ENCODE assay signal across 33 cellular contexts in genomic region chr4:151672996-151673395, GRCh38.
"Had no signal": no experiment of that assay in that cellular context is flagged by ENCODE, and none has a peak within 500 bp of the region (broad histone marks: within the 10 kb centered on the region; RNA-seq: fewer than 3 reads in every experiment).

No MANE protein-coding gene starts in this region.

- H3K4me3 ChIP-seq: breast epithelium, Peyer's patch, SJCRH30, SK-N-MC had no signal

- H3K4me3 Mint-ChIP-seq: activated CD4-positive, alpha-beta memory T cell treated with anti-CD3 and anti-CD28 coated beads, Interleukin-2, amount 10 ng/mL, durations not matched to agents 7 days and 5 days; activated CD8-positive, alpha-beta memory T cell treated with anti-CD3 and anti-CD28 coated beads, Interleukin-2, amount 10 ng/mL, durations not matched to agents 7 days and 5 days; activated naive CD8-positive, alpha-beta T cell treated with anti-CD3 and anti-CD28 coated beads, Interleukin-2, amount 10 ng/mL, durations not matched to agents 7 days and 5 days; activated T-cell treated with anti-CD3 and anti-CD28 coated beads, Interleukin-2, amount 50 U/mL, for 72 hours; activated T-helper 17 cell treated with anti-CD3 and anti-CD28 coated beads, Interleukin-2, amount 50 U/mL, for 72 hours had no signal

- ATAC-seq: activated CD8-positive, alpha-beta memory T cell treated with anti-CD3 and anti-CD28 coated beads, Interleukin-2, amount 10 ng/mL, durations not matched to agents 7 days and 5 days; activated T-cell treated with anti-CD3 and anti-CD28 coated beads, Interleukin-2, amount 50 U/mL, for 72 hours; activated T-helper 17 cell treated with anti-CD3 and anti-CD28 coated beads, Interleukin-2, amount 50 U/mL, for 72 hours; PC-3; Right ventricle myocardium inferior had no signal

- H3K27ac ChIP-seq: ascending aorta, KMS-11, Peyer's patch, SJCRH30, SK-N-MC, WERI-Rb-1 had no signal

- H3K9me3 ChIP-seq: ascending aorta, breast epithelium, Peyer's patch, SJCRH30 had no signal

- DNase-seq: activated CD4-positive, alpha-beta memory T cell treated with anti-CD3 and anti-CD28 coated beads, Interleukin-2, amount 10 ng/mL, durations not matched to agents 7 days and 5 days; activated CD4-positive, alpha-beta T cell treated with anti-CD3 and anti-CD28 coated beads for 1 hour; activated CD4-positive, alpha-beta T cell treated with anti-CD3 and anti-CD28 coated beads for 48 hours; activated CD4-positive, CD25-positive, alpha-beta regulatory T cell; activated CD8-positive, alpha-beta memory T cell treated with anti-CD3 and anti-CD28 coated beads for 24 hours; activated CD8-positive, alpha-beta memory T cell treated with anti-CD3 and anti-CD28 coated beads, Interleukin-2, amount 10 ng/mL, durations not matched to agents 7 days and 5 days; activated effector memory CD4-positive, alpha-beta T cell treated with anti-CD3 and anti-CD28 coated beads, Interleukin-2, amount 50 U/mL, for 16 hours; activated naive CD4-positive, alpha-beta T cell; activated naive CD4-positive, alpha-beta T cell treated with anti-CD3 and anti-CD28 coated beads, Interleukin-2, amount 50 U/mL, for 16 hours; activated naive CD8-positive, alpha-beta T cell treated with anti-CD3 and anti-CD28 coated beads, Interleukin-2, amount 10 ng/mL, durations not matched to agents 7 days and 5 days; activated T-cell treated with anti-CD3 and anti-CD28 coated beads, Interleukin-2, amount 50 U/mL, for 1 hour; activated T-cell treated with anti-CD3 and anti-CD28 coated beads, Interleukin-2, amount 50 U/mL, for 72 hours; amygdala; MM.1S; MV-4-11; NCI-H1092; NCI-H1436 treated with DMSO at 0.1 percent for 48 hours; NCI-H1694 treated with DMSO at 0.1 percent for 48 hours; NCI-H2029; NCI-H345; NCI-H524 treated with DMSO at 0.1 percent for 48 hours; PC-3; Peyer's patch; RPMI8226; SJCRH30; T1000; WERI-Rb-1 had no signal

- H3K27me3 Mint-ChIP-seq: activated CD4-positive, alpha-beta memory T cell treated with anti-CD3 and anti-CD28 coated beads, Interleukin-2, amount 10 ng/mL, durations not matched to agents 7 days and 5 days; activated CD8-positive, alpha-beta memory T cell treated with anti-CD3 and anti-CD28 coated beads, Interleukin-2, amount 10 ng/mL, durations not matched to agents 7 days and 5 days; activated naive CD8-positive, alpha-beta T cell treated with anti-CD3 and anti-CD28 coated beads, Interleukin-2, amount 10 ng/mL, durations not matched to agents 7 days and 5 days; activated T-helper 17 cell treated with anti-CD3 and anti-CD28 coated beads, Interleukin-2, amount 50 U/mL, for 72 hours had no signal

- H3K4me1 ChIP-seq: ascending aorta, breast epithelium, Peyer's patch had no signal

- H3K36me3 ChIP-seq: ascending aorta, breast epithelium, Peyer's patch, SJCRH30, WERI-Rb-1 had no signal

- H3K4me2 ChIP-seq: KMS-11 had no signal

- H3K27ac Mint-ChIP-seq: activated CD4-positive, alpha-beta memory T cell treated with anti-CD3 and anti-CD28 coated beads, Interleukin-2, amount 10 ng/mL, durations not matched to agents 7 days and 5 days; activated CD8-positive, alpha-beta memory T cell treated with anti-CD3 and anti-CD28 coated beads, Interleukin-2, amount 10 ng/mL, durations not matched to agents 7 days and 5 days; activated naive CD8-positive, alpha-beta T cell treated with anti-CD3 and anti-CD28 coated beads, Interleukin-2, amount 10 ng/mL, durations not matched to agents 7 days and 5 days; activated T-cell treated with anti-CD3 and anti-CD28 coated beads, Interleukin-2, amount 50 U/mL, for 72 hours; activated T-helper 17 cell treated with anti-CD3 and anti-CD28 coated beads, Interleukin-2, amount 50 U/mL, for 72 hours had no signal

- H3K36me3 Mint-ChIP-seq: activated CD8-positive, alpha-beta memory T cell treated with anti-CD3 and anti-CD28 coated beads, Interleukin-2, amount 10 ng/mL, durations not matched to agents 7 days and 5 days; activated naive CD8-positive, alpha-beta T cell treated with anti-CD3 and anti-CD28 coated beads, Interleukin-2, amount 10 ng/mL, durations not matched to agents 7 days and 5 days had no signal

- H3K4me1 Mint-ChIP-seq: activated CD4-positive, alpha-beta memory T cell treated with anti-CD3 and anti-CD28 coated beads, Interleukin-2, amount 10 ng/mL, durations not matched to agents 7 days and 5 days; activated CD8-positive, alpha-beta memory T cell treated with anti-CD3 and anti-CD28 coated beads, Interleukin-2, amount 10 ng/mL, durations not matched to agents 7 days and 5 days; activated naive CD8-positive, alpha-beta T cell treated with anti-CD3 and anti-CD28 coated beads, Interleukin-2, amount 10 ng/mL, durations not matched to agents 7 days and 5 days; activated T-helper 17 cell treated with anti-CD3 and anti-CD28 coated beads, Interleukin-2, amount 50 U/mL, for 72 hours had no signal

- H3K9me3 Mint-ChIP-seq: activated CD4-positive, alpha-beta memory T cell treated with anti-CD3 and anti-CD28 coated beads, Interleukin-2, amount 10 ng/mL, durations not matched to agents 7 days and 5 days; activated naive CD8-positive, alpha-beta T cell treated with anti-CD3 and anti-CD28 coated beads, Interleukin-2, amount 10 ng/mL, durations not matched to agents 7 days and 5 days; activated T-cell treated with anti-CD3 and anti-CD28 coated beads, Interleukin-2, amount 50 U/mL, for 72 hours; activated T-helper 17 cell treated with anti-CD3 and anti-CD28 coated beads, Interleukin-2, amount 50 U/mL, for 72 hours had no signal

- H3K27me3 ChIP-seq: ascending aorta, breast epithelium, Peyer's patch, SJCRH30 had no signal

- H3K9ac ChIP-seq: KMS-11 had no signal
